In the genomic region with DNA sequence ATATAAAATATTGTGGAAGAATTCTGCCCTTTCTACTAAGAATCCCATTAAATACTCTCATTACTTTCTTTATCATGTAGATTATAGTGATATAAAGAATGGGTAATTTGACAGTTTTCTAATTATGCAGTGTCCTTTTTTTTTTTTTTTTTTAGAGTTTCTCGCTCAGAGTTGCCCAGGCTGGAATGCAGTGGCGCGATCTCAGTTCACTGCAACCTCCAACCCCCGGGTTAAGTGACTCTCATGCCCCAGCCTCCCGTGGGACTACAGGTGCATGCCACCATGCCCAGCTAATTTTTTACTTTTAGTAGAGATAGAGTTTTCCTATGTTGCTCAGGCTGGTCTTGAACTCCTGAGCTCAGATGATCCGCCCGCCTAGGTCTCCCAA, we compare ENCODE assay signal across 31 cellular contexts.
DNase-seq lines count a peak whose midpoint lies in the region; ATAC-seq, FAIRE-seq and TF ChIP-seq lines count a peak whose summit lies in the region.
"Had no signal": no experiment of that assay in that cellular context is flagged by ENCODE, and none has a peak within 500 bp of the region (broad histone marks: within the 10 kb centered on the region; RNA-seq: fewer than 3 reads in every experiment).

No MANE protein-coding gene starts in this region.

- H3K27ac ChIP-seq in body of pancreas (peak overlapping the region in 3 of 4 donors; percentile 52 to 68 (median 59)), pancreas (peak overlapping the region in 3 of 4 donors; percentile 17 to 60 (median 38))
- H3K27ac ChIP-seq: 22Rv1; A549; BLaER1; BLaER1 treated with 17β-estradiol and CSF1 and Interleukin-3, amounts not matched to agents 10 nM and 100 nM; C4-2B had no signal

- DNase-seq in body of pancreas (peak in 3 of 4 donors; percentile 12 to 33 (median 13)), pancreas (peak in 2 of 6 donors; percentile 4 to 14), DMS114 treated with DMSO at 0.1 percent for 48 hours (lab: John Stamatoyannopoulos, UW; ENCODE audit: unreplicated experiment) (no peak)
- DNase-seq: 8988T; ACHN; AML-193; BE2C; C1 segment of cervical spinal cord; Caco-2; Calu3; CD4-positive, alpha-beta memory T cell; CD4-positive, alpha-beta T cell; CD4-positive, CD25-positive, alpha-beta regulatory T cell; CD8-positive, alpha-beta memory T cell; CD8-positive, alpha-beta T cell; COR-L47; DMS 273 treated with DMSO at 0.1 percent for 48 hours; DMS153; DMS53; DMS79; DMS79 treated with DMSO at 0.1 percent for 48 hours; DND-41; EL had no signal

- H3K9me3 ChIP-seq in body of pancreas = no peaks in the 10 kb centered on the region
- H3K9me3 ChIP-seq in pancreas = no peaks in the 10 kb centered on the region
- H3K9me3 ChIP-seq: A549; BE2C; BLaER1; BLaER1 treated with 17β-estradiol and CSF1 and Interleukin-3, amounts not matched to agents 10 nM and 100 nM; Caco-2 had no signal

- no peak for TF ChIP-seq POLR2A in body of pancreas (IDR thresholded peaks at IDR 0.05)

- no peak for FAIRE-seq in pancreas (lab: Jason Lieb, UNC)
- FAIRE-seq: A204.1, A549, D721Med had no signal

- TF ChIP-seq CTCF in body of pancreas (IDR thresholded peaks at IDR 0.05) = no peak
- no peak for TF ChIP-seq CTCF in pancreas (IDR thresholded peaks at IDR 0.05)

- 46 to 66% methylated on average over 7 of the region's 7 CpGs for WGBS in body of pancreas, 2 donors
- 52 to 59% methylated on average over 7 of the region's 7 CpGs for WGBS in pancreas, 2 donors

- no peaks in the 10 kb centered on the region for H3K27me3 ChIP-seq in body of pancreas
- H3K27me3 ChIP-seq in pancreas = no peaks in the 10 kb centered on the region
- H3K27me3 ChIP-seq: BE2C; BLaER1; BLaER1 treated with 17β-estradiol and CSF1 and Interleukin-3, amounts not matched to agents 10 nM and 100 nM had no signal

- peak; percentile 68 for ATAC-seq in body of pancreas
- peak; percentile 34 to 69 (median 48) for ATAC-seq in pancreas
- ATAC-seq in HG03432 (IDR thresholded peaks at IDR 0.05; ENCODE audit: unreplicated experiment) = no peak
- ATAC-seq: A549; CD8-positive, alpha-beta T cell had no signal

- no peaks in the 10 kb centered on the region for H3K36me3 ChIP-seq in body of pancreas (replicated peaks in 1 of 2; ENCODE audit: insufficient read depth in 1 of 2, low read depth in 2 of 2)
- H3K36me3 ChIP-seq in pancreas = no peaks in the 10 kb centered on the region
- H3K36me3 ChIP-seq: BE2C; BLaER1; BLaER1 treated with 17β-estradiol and CSF1 and Interleukin-3, amounts not matched to agents 10 nM and 100 nM had no signal

- H3K4me1 ChIP-seq in body of pancreas (peaks cover 3% of the 10 kb centered on the region), pancreas (no peaks in the 10 kb centered on the region)
- H3K4me1 ChIP-seq: A549, BE2C, BLaER1, Caco-2 had no signal

- no peak overlapping the region for H3K4me3 ChIP-seq in body of pancreas
- no peak overlapping the region for H3K4me3 ChIP-seq in pancreas
- H3K4me3 ChIP-seq: A549; BLaER1; BLaER1 treated with 17β-estradiol and CSF1 and Interleukin-3, amounts not matched to agents 10 nM and 100 nM had no signal

- intact Hi-C loops in body of pancreas (cut with DNase I) = no loop called here
- intact Hi-C loops in pancreas (cut with DNase I) = no loop called here
